Comparison of ENCODE assay signal across 22 cellular contexts in genomic region chr14:61419201-61419600, GRCh38.
DNase-seq lines count a peak whose midpoint lies in the region; ATAC-seq and TF ChIP-seq lines count a peak whose summit lies in the region.
"Had no signal": no experiment of that assay in that cellular context is flagged by ENCODE, and none has a peak within 500 bp of the region (broad histone marks: within the 10 kb centered on the region; RNA-seq: fewer than 3 reads in every experiment).

No MANE protein-coding gene starts in this region.

- no peak overlapping the region for H3K27ac ChIP-seq in CD8-positive, alpha-beta T cell (ENCODE audit: low read depth, low read length)
- H3K27ac ChIP-seq in psoas muscle: peak overlapping the region; percentile 17
- H3K27ac ChIP-seq: body of pancreas, HL-60, WERI-Rb-1 had no signal

- no peak for TF ChIP-seq CTCF in CD8-positive, alpha-beta T cell (IDR thresholded peaks at IDR 0.05)
- TF ChIP-seq CTCF in psoas muscle (IDR thresholded peaks at IDR 0.05): no peak

- ATAC-seq in activated CD8-positive, alpha-beta memory T cell treated with anti-CD3 and anti-CD28 coated beads, Interleukin-2, amount 10 ng/mL, durations not matched to agents 7 days and 5 days: no peak
- ATAC-seq in CD8-positive, alpha-beta T cell: no peak
- no peak for ATAC-seq in activated naive CD8-positive, alpha-beta T cell treated with anti-CD3 and anti-CD28 coated beads, Interleukin-2, amount 50 U/mL, for 24 hours
- ATAC-seq in psoas muscle (no peak), GM21576 (IDR thresholded peaks at IDR 0.05; ENCODE audit: unreplicated experiment) (no peak), HG03378 (IDR thresholded peaks at IDR 0.05; ENCODE audit: unreplicated experiment) (no peak), HG03159 (IDR thresholded peaks at IDR 0.05; ENCODE audit: unreplicated experiment) (no peak)
- ATAC-seq: body of pancreas had no signal

- H3K4me1 ChIP-seq in CD8-positive, alpha-beta T cell (ENCODE audit: insufficient read depth, low read length): peaks cover 93% of the 10 kb centered on the region
- peaks cover 13% of the 10 kb centered on the region for H3K4me1 ChIP-seq in psoas muscle
- H3K4me1 ChIP-seq: body of pancreas had no signal

- intact Hi-C loops in CD8-positive, alpha-beta T cell (cut with DNase I, micrococcal nuclease): loop anchor here in 1 of 2 experiments (5.0 kb wide), 1 partner anchor 33 kb away; no protein-coding TSS in a partner anchor
- intact Hi-C loops in psoas muscle (cut with DNase I): no loop called here

- no peaks in the 10 kb centered on the region for H3K9me3 ChIP-seq in CD8-positive, alpha-beta T cell (ENCODE audit: low read length)
- no peaks in the 10 kb centered on the region for H3K9me3 ChIP-seq in psoas muscle
- H3K9me3 ChIP-seq: body of pancreas, stomach, vagina had no signal

- H3K36me3 Mint-ChIP-seq in activated CD8-positive, alpha-beta memory T cell treated with anti-CD3 and anti-CD28 coated beads, Interleukin-2, amount 10 ng/mL, durations not matched to agents 7 days and 5 days: peaks cover 48% of the 10 kb centered on the region
- peaks cover 40% of the 10 kb centered on the region for H3K36me3 Mint-ChIP-seq in CD8-positive, alpha-beta T cell
- peaks cover 28% of the 10 kb centered on the region for H3K36me3 Mint-ChIP-seq in activated naive CD8-positive, alpha-beta T cell treated with anti-CD3 and anti-CD28 coated beads, Interleukin-2, amount 50 U/mL, for 24 hours (ENCODE audit: low read depth)

- H3K4me3 ChIP-seq in CD8-positive, alpha-beta T cell (ENCODE audit: low read depth, low read length): no peak overlapping the region
- H3K4me3 ChIP-seq in psoas muscle: no peak overlapping the region
- H3K4me3 ChIP-seq: body of pancreas, stomach, vagina had no signal

- peaks cover 16% of the 10 kb centered on the region for H3K4me1 Mint-ChIP-seq in activated CD8-positive, alpha-beta memory T cell treated with anti-CD3 and anti-CD28 coated beads, Interleukin-2, amount 10 ng/mL, durations not matched to agents 7 days and 5 days
- H3K4me1 Mint-ChIP-seq in CD8-positive, alpha-beta T cell (ENCODE audit: low read depth): peaks cover 80% of the 10 kb centered on the region
- no peaks in the 10 kb centered on the region for H3K4me1 Mint-ChIP-seq in activated naive CD8-positive, alpha-beta T cell treated with anti-CD3 and anti-CD28 coated beads, Interleukin-2, amount 50 U/mL, for 24 hours

- peaks cover 9% of the 10 kb centered on the region for H3K9me3 Mint-ChIP-seq in activated CD8-positive, alpha-beta memory T cell treated with anti-CD3 and anti-CD28 coated beads, Interleukin-2, amount 10 ng/mL, durations not matched to agents 7 days and 5 days (ENCODE audit: low read depth)
- no peaks in the 10 kb centered on the region for H3K9me3 Mint-ChIP-seq in CD8-positive, alpha-beta T cell
- H3K9me3 Mint-ChIP-seq in activated naive CD8-positive, alpha-beta T cell treated with anti-CD3 and anti-CD28 coated beads, Interleukin-2, amount 50 U/mL, for 24 hours: peaks cover 6% of the 10 kb centered on the region

- DNase-seq in activated CD8-positive, alpha-beta memory T cell treated with anti-CD3 and anti-CD28 coated beads, Interleukin-2, amount 10 ng/mL, durations not matched to agents 7 days and 5 days: no peak
- DNase-seq in activated CD8-positive, alpha-beta memory T cell treated with anti-CD3 and anti-CD28 coated beads for 24 hours: no peak
- DNase-seq in CD8-positive, alpha-beta T cell: no peak
- no peak for DNase-seq in activated naive CD8-positive, alpha-beta T cell treated with anti-CD3 and anti-CD28 coated beads, Interleukin-2, amount 50 U/mL, for 24 hours
- DNase-seq in psoas muscle: no peak
- DNase-seq: body of pancreas; IMR-90; kidney; mesenchymal stem cell; MM.1S; naive B cell; NCI-H748 treated with DMSO at 0.1 percent for 48 hours; OCI-M1; SHP77 treated with DMSO at 0.1 percent for 48 hours; stimulated activated CD4-positive, alpha-beta T cell treated with anti-CD3 and anti-CD28 coated beads, Interleukin-2, amount 100 ng/mL, for 24 hours; stomach; WERI-Rb-1 had no signal

- H3K36me3 ChIP-seq in CD8-positive, alpha-beta T cell (ENCODE audit: insufficient read depth, low read length): no peaks in the 10 kb centered on the region
- no peaks in the 10 kb centered on the region for H3K36me3 ChIP-seq in psoas muscle (ENCODE audit: insufficient read depth in 1 of 2, low read depth in 1 of 2)
- H3K36me3 ChIP-seq: stomach, vagina, WERI-Rb-1 had no signal

- POLR2A ChIA-PET in CD8-positive, alpha-beta T cell (lab: Charles Lee): interaction anchor here (1.0 to 2.1 kb wide), 4 partner anchors 11 to 58 kb away, joined by 3 to 6 read pairs (median 4); no protein-coding TSS in a partner anchor

- CTCF ChIA-PET in activated CD8-positive, alpha-beta memory T cell treated with anti-CD3 and anti-CD28 coated beads, Interleukin-2, amount 10 ng/mL, durations not matched to agents 7 days and 5 days (lab: Charles Lee): interaction anchor here (1.3 to 1.6 kb wide), 3 partner anchors 14 to 33 kb away, joined by 3 to 4 read pairs (median 4); no protein-coding TSS in a partner anchor
- CTCF ChIA-PET in CD8-positive, alpha-beta T cell (lab: Charles Lee): interaction anchor here (1.0 to 2.1 kb wide), 3 partner anchors 10 to 23 kb away, joined by 3 to 8 read pairs (median 4); no protein-coding TSS in a partner anchor

- no peaks in the 10 kb centered on the region for H3K27me3 ChIP-seq in CD8-positive, alpha-beta T cell (ENCODE audit: insufficient read depth, low read length)
- no peaks in the 10 kb centered on the region for H3K27me3 ChIP-seq in psoas muscle (ENCODE audit: insufficient read depth in 3 of 3, low read length in 2 of 3)
- H3K27me3 ChIP-seq: body of pancreas, stomach, vagina had no signal

- no peak overlapping the region for H3K4me3 Mint-ChIP-seq in activated CD8-positive, alpha-beta memory T cell treated with anti-CD3 and anti-CD28 coated beads, Interleukin-2, amount 10 ng/mL, durations not matched to agents 7 days and 5 days
- H3K4me3 Mint-ChIP-seq in CD8-positive, alpha-beta T cell: peak overlapping the region; percentile 64
- H3K4me3 Mint-ChIP-seq in activated naive CD8-positive, alpha-beta T cell treated with anti-CD3 and anti-CD28 coated beads, Interleukin-2, amount 50 U/mL, for 24 hours: no peak overlapping the region

- H3K27me3 Mint-ChIP-seq in activated CD8-positive, alpha-beta memory T cell treated with anti-CD3 and anti-CD28 coated beads, Interleukin-2, amount 10 ng/mL, durations not matched to agents 7 days and 5 days: no peaks in the 10 kb centered on the region
- no peaks in the 10 kb centered on the region for H3K27me3 Mint-ChIP-seq in CD8-positive, alpha-beta T cell (ENCODE audit: low read depth)
- no peaks in the 10 kb centered on the region for H3K27me3 Mint-ChIP-seq in activated naive CD8-positive, alpha-beta T cell treated with anti-CD3 and anti-CD28 coated beads, Interleukin-2, amount 50 U/mL, for 24 hours

- peak overlapping the region; percentile 80 for H3K27ac Mint-ChIP-seq in activated CD8-positive, alpha-beta memory T cell treated with anti-CD3 and anti-CD28 coated beads, Interleukin-2, amount 10 ng/mL, durations not matched to agents 7 days and 5 days
- H3K27ac Mint-ChIP-seq in CD8-positive, alpha-beta T cell: peak overlapping the region; percentile 96
- H3K27ac Mint-ChIP-seq in activated naive CD8-positive, alpha-beta T cell treated with anti-CD3 and anti-CD28 coated beads, Interleukin-2, amount 50 U/mL, for 24 hours: peak overlapping the region; percentile 86
- H3K27ac Mint-ChIP-seq: naive B cell had no signal
